Comparison of ENCODE assay signal across 19 cellular contexts in genomic region chr2:100137877-100138570, GRCh38. TPM values are rescaled to one million over a fixed set of nuclear protein-coding genes. Genes with fewer than 3 reads are reported as not detected.
A peak's percentile ranks its signal among the peaks of the same experiment; 100 is the strongest.
DNase-seq lines count a peak whose midpoint lies in the region; ATAC-seq and TF ChIP-seq lines count a peak whose summit lies in the region.
"Had no signal": no experiment of that assay in that cellular context is flagged by ENCODE, and none has a peak within 500 bp of the region (broad histone marks: within the 10 kb centered on the region; RNA-seq: fewer than 3 reads in every experiment).

No MANE protein-coding gene starts in this region.

- ATAC-seq in CD8-positive, alpha-beta T cell: no peak
- no peak for ATAC-seq in T-helper 17 cell
- ATAC-seq in naive B cell (ENCODE audit: low read depth in 2 of 2): no peak
- ATAC-seq: GM12878, lower lobe of right lung, pancreas had no signal

- H3K9me3 ChIP-seq in CD8-positive, alpha-beta T cell (ENCODE audit: low read length): no peaks in the 10 kb centered on the region
- H3K9me3 ChIP-seq in T-helper 17 cell (ENCODE audit: control insufficient read depth, low read length, poor library complexity, severe bottlenecking): no peaks in the 10 kb centered on the region
- H3K9me3 ChIP-seq: lower lobe of right lung, pancreas, uterus had no signal

- H3K27ac Mint-ChIP-seq in CD8-positive, alpha-beta T cell: peak overlapping the region; percentile 5
- H3K27ac Mint-ChIP-seq in T-helper 17 cell (peak overlapping the region; percentile 29), naive B cell (peak overlapping the region; percentile 56 to 92 (median 82))
- H3K27ac Mint-ChIP-seq: activated CD4-positive, alpha-beta memory T cell treated with anti-CD3 and anti-CD28 coated beads, Interleukin-2, amount 10 ng/mL, durations not matched to agents 7 days and 5 days had no signal

- no peak overlapping the region for H3K4me3 ChIP-seq in CD8-positive, alpha-beta T cell (ENCODE audit: low read depth, low read length)
- H3K4me3 ChIP-seq: GM12878, lower lobe of right lung, pancreas, uterus had no signal

- H3K36me3 Mint-ChIP-seq in CD8-positive, alpha-beta T cell: no peaks in the 10 kb centered on the region
- H3K36me3 Mint-ChIP-seq in T-helper 17 cell (ENCODE audit: low read depth): peaks cover 3% of the 10 kb centered on the region
- peaks cover 18 to 25% of the 10 kb centered on the region in 2 donors for H3K36me3 Mint-ChIP-seq in naive B cell

- intact Hi-C loops in CD8-positive, alpha-beta T cell (cut with DNase I, micrococcal nuclease): no loop called here

- no peak for TF ChIP-seq CTCF in CD8-positive, alpha-beta T cell (IDR thresholded peaks at IDR 0.05)

- H3K27me3 ChIP-seq in CD8-positive, alpha-beta T cell (ENCODE audit: insufficient read depth, low read length): no peaks in the 10 kb centered on the region
- H3K27me3 ChIP-seq: pancreas, uterus had no signal

- CTCF ChIA-PET in CD8-positive, alpha-beta T cell (lab: Charles Lee): no interaction called here

- H3K27ac ChIP-seq in CD8-positive, alpha-beta T cell (ENCODE audit: low read depth, low read length): no peak overlapping the region
- H3K27ac ChIP-seq: lower lobe of right lung, pancreas, RWPE1, uterus had no signal

- no peak overlapping the region for H3K4me3 Mint-ChIP-seq in CD8-positive, alpha-beta T cell
- peak overlapping the region; percentile 5 for H3K4me3 Mint-ChIP-seq in T-helper 17 cell
- peak overlapping the region in 5 of 8 donors; percentile 92 to 100 (median 98) for H3K4me3 Mint-ChIP-seq in naive B cell
- H3K4me3 Mint-ChIP-seq: activated CD4-positive, alpha-beta memory T cell treated with anti-CD3 and anti-CD28 coated beads, Interleukin-2, amount 10 ng/mL, durations not matched to agents 7 days and 5 days had no signal

- no peaks in the 10 kb centered on the region for H3K9me3 Mint-ChIP-seq in CD8-positive, alpha-beta T cell
- peaks cover 0 to 2% (median 0%) of the 10 kb centered on the region in 7 donors for H3K9me3 Mint-ChIP-seq in naive B cell
- H3K9me3 Mint-ChIP-seq: activated CD4-positive, alpha-beta memory T cell treated with anti-CD3 and anti-CD28 coated beads, Interleukin-2, amount 10 ng/mL, durations not matched to agents 7 days and 5 days had no signal

- peaks cover 53% of the 10 kb centered on the region for H3K4me1 Mint-ChIP-seq in CD8-positive, alpha-beta T cell (ENCODE audit: low read depth)
- peaks cover 26% of the 10 kb centered on the region for H3K4me1 Mint-ChIP-seq in T-helper 17 cell
- peaks cover 34 to 45% (median 43%) of the 10 kb centered on the region in 3 donors for H3K4me1 Mint-ChIP-seq in naive B cell

- POLR2A ChIA-PET in CD8-positive, alpha-beta T cell (lab: Charles Lee): no interaction called here

- no peak for DNase-seq in CD8-positive, alpha-beta T cell
- DNase-seq in KG1 (lab: John Stamatoyannopoulos, UW): peak; percentile 68
- no peak for DNase-seq in T-helper 17 cell
- DNase-seq in naive B cell: no peak
- no peak for DNase-seq in mucosa of gallbladder (ENCODE audit: low spot score)
- no peak for DNase-seq in stimulated activated CD4-positive, alpha-beta T cell treated with anti-CD3 and anti-CD28 coated beads, Interleukin-4, amount 100 ng/mL, for 1 hour
- DNase-seq in central memory CD4-positive, alpha-beta T cell: no peak
- DNase-seq: activated CD4-positive, alpha-beta memory T cell treated with anti-CD3 and anti-CD28 coated beads, Interleukin-2, amount 10 ng/mL, durations not matched to agents 7 days and 5 days; amygdala; GDM1; HCEC 1CT; lower lobe of right lung; pancreas; substantia nigra; SW 1271; uterus had no signal

- peaks cover 32% of the 10 kb centered on the region for H3K4me1 ChIP-seq in CD8-positive, alpha-beta T cell (ENCODE audit: insufficient read depth, low read length)
- H3K4me1 ChIP-seq: lower lobe of right lung, pancreas, uterus had no signal

- H3K36me3 ChIP-seq in CD8-positive, alpha-beta T cell (ENCODE audit: insufficient read depth, low read length): no peaks in the 10 kb centered on the region
- H3K36me3 ChIP-seq: lower lobe of right lung, pancreas, uterus had no signal

- no peaks in the 10 kb centered on the region for H3K27me3 Mint-ChIP-seq in CD8-positive, alpha-beta T cell (ENCODE audit: low read depth)
- H3K27me3 Mint-ChIP-seq in T-helper 17 cell: peaks cover 10% of the 10 kb centered on the region
- no peaks in the 10 kb centered on the region for H3K27me3 Mint-ChIP-seq in naive B cell

RNA-seq across cellular contexts. Expression of gene AFF3, which starts 4.4 kb away (rescaled TPM):
- 1 to 10 TPM; 5.0 to 5.5 TPM for total RNA-seq in CD8-positive, alpha-beta T cell
- total RNA-seq in T-helper 17 cell: 10 to 100 TPM in 1 of 2 donors, 1 to 10 TPM in 1; 6.5 to 14.4 TPM
- polyA plus RNA-seq in naive B cell (ENCODE audit: low read depth in 6 of 6): 100 to 1,000 TPM in 2 of 6 donors, 10 to 100 TPM in 4; 43.8 to 255 (median 96.8) TPM
- total RNA-seq in mucosa of gallbladder: 9.1 TPM
- total RNA-seq: myocyte had no signal

Comparison
In these comparisons a context has a peak if more than half of its experiments do, and no peak if none do; other contexts are left out.
1. H3K27ac Mint-ChIP-seq: peak in every context shown above with its lines; median percentile 82 in naive B cell; 29 in T-helper 17 cell; 5 in CD8-positive, alpha-beta T cell.